In genomic region chr12:71685961-71686657, GRCh38 we compare ENCODE assay signal across 7 cellular contexts. TPM values are rescaled to one million over a fixed set of nuclear protein-coding genes. Genes with fewer than 3 reads are reported as not detected.
DNase-seq lines count a peak whose midpoint lies in the region; ATAC-seq, FAIRE-seq and TF ChIP-seq lines count a peak whose summit lies in the region.

TSS of gene TMEM19 (plus strand) at chr12:71686082. CDS start at chr12:71686681, 599 bp downstream.

- H3K9me3 ChIP-seq in hepatocyte (ENCODE audit: low read depth) = no peaks in the 10 kb centered on the region

- H2AFZ ChIP-seq in hepatocyte = peak within 1 kb of the TSS; percentile 83

- peaks cover 14% of the 10 kb centered on the region for H3K4me1 ChIP-seq in hepatocyte (ENCODE audit: insufficient read depth)

- in situ Hi-C loops in astrocyte of the cerebellum (cut with HindIII; ENCODE audit: low sequenced_read_pairs) = no loop called here

- H3K79me2 ChIP-seq in hepatocyte = peaks cover 22% of the 10 kb centered on the region

- DNase-seq in GM18507 (ENCODE audit: extremely low spot score, insufficient read length, low read depth) (peak; percentile 63), NCI-H187 treated with DMSO at 0.1 percent for 48 hours (lab: John Stamatoyannopoulos, UW) (peak; percentile 44), T-helper 22 cell (ENCODE audit: low read depth) (peak; percentile 69), astrocyte of the cerebellum (ENCODE audit: low read depth) (peak; percentile 66), hepatocyte (ENCODE audit: low spot score) (peak; percentile 95), retina (peak; percentile 98)

- H3K27ac ChIP-seq in hepatocyte = peak within 1 kb of the TSS; percentile 82

- H3K9me2 ChIP-seq in hepatocyte (replicated peaks; ENCODE audit: insufficient read depth) = no peaks in the 10 kb centered on the region

- no peaks in the 10 kb centered on the region for H3K27me3 ChIP-seq in hepatocyte

- FAIRE-seq in GM18507 (lab: Jason Lieb, UNC) = peak; percentile 87

- peak within 1 kb of the TSS; percentile 70 for H3K4me3 ChIP-seq in astrocyte of the cerebellum (ENCODE audit: low read depth, low read length)
- peak within 1 kb of the TSS; percentile 50 for H3K4me3 ChIP-seq in hepatocyte

- peak; percentile 94 for ATAC-seq in HG02970 (IDR thresholded peaks at IDR 0.05; ENCODE audit: low FRiP score, unreplicated experiment)

- H3K36me3 ChIP-seq in hepatocyte (replicated peaks; ENCODE audit: insufficient read depth, low read depth) = no peaks in the 10 kb centered on the region

- TF ChIP-seq CTCF in astrocyte of the cerebellum (IDR thresholded peaks at IDR 0.05; ENCODE audit: low read depth, low read length, missing control alignments) (peak; percentile 19), hepatocyte (IDR thresholded peaks at IDR 0.05; ENCODE audit: poor library complexity) (peak; percentile 44)

- H4K20me1 ChIP-seq in hepatocyte (ENCODE audit: insufficient read depth, poor library complexity, severe bottlenecking) = no peaks in the 10 kb centered on the region

- under 1% methylated on average over 53 of the region's 62 CpGs for WGBS in hepatocyte (ENCODE audit: low lambda C conversion rate, missing lambda C conversion rate)

- peak within 1 kb of the TSS; percentile 85 for H3K4me2 ChIP-seq in hepatocyte

RNA-seq across cellular contexts. Expression of gene TMEM19, which starts in this region (rescaled TPM):
- 24.8 and 28.2 TPM in 2 replicates for total RNA-seq in hepatocyte
- polyA plus RNA-seq in hepatocyte = 19.4 and 24.1 TPM in 2 replicates

Comparison
In these comparisons a context has a peak if more than half of its experiments do, and no peak if none do; other contexts are left out.
1. Peak in every context shown above with its lines: DNase-seq, ATAC-seq, H3K4me3 ChIP-seq and H3K27ac ChIP-seq.
2. DNase-seq: peak in every context shown above with its lines; median percentile 98 in retina; 95 in hepatocyte; 69 in T-helper 22 cell; 66 in astrocyte of the cerebellum; 63 in GM18507; 44 in NCI-H187 treated with DMSO at 0.1 percent for 48 hours.